ENCODE assay signal across 1 cellular context in the genomic region with DNA sequence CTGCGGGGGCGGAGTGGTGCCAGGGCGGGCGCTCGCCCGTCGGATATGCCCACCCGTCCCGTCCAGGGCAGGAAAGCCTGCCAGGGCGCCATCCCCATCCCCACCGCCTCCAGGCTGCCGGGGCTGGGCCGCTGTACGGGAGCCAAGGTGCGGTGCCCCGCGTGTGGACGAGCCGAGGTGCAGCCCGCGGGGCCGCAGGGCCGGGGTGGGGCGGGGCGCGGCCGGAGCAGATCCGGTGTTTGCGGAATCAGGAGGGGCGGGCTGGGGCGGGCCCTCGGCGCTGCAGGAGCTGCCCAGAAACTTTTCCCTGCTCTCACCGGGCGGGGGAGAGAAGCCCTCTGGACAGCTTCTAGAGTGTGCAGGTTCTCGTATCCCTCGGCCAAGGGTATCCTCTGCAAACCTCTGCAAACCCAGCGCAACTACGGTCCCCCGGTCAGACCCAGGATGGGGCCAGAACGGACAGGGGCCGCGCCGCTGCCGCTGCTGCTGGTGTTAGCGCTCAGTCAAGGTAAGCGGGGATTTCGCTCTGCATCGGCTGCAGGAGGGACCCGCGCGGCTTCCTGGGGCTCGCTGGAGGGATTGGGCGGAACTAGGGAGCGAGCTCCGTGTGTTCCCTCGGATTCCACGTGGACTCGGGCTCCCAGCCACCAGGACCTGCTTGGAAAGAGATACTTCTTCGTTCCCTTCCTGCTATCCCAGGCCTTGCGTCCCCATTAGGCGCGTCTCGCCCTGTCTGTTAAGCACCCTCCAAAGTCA.
A peak's percentile ranks its signal among the peaks of the same experiment; 100 is the strongest.
TF ChIP-seq lines count a peak whose summit lies in the region.

A gene (plus strand): TSS at position 328 of the 756 bp plus-strand sequence. CDS start 117 bp downstream, at position 445.

TF ChIP-seq in GM23338, 12 proteins besides CTCF, POLR2A, EP300 and RAD21 (continued from another document):
- TF ChIP-seq, protein P1, sequence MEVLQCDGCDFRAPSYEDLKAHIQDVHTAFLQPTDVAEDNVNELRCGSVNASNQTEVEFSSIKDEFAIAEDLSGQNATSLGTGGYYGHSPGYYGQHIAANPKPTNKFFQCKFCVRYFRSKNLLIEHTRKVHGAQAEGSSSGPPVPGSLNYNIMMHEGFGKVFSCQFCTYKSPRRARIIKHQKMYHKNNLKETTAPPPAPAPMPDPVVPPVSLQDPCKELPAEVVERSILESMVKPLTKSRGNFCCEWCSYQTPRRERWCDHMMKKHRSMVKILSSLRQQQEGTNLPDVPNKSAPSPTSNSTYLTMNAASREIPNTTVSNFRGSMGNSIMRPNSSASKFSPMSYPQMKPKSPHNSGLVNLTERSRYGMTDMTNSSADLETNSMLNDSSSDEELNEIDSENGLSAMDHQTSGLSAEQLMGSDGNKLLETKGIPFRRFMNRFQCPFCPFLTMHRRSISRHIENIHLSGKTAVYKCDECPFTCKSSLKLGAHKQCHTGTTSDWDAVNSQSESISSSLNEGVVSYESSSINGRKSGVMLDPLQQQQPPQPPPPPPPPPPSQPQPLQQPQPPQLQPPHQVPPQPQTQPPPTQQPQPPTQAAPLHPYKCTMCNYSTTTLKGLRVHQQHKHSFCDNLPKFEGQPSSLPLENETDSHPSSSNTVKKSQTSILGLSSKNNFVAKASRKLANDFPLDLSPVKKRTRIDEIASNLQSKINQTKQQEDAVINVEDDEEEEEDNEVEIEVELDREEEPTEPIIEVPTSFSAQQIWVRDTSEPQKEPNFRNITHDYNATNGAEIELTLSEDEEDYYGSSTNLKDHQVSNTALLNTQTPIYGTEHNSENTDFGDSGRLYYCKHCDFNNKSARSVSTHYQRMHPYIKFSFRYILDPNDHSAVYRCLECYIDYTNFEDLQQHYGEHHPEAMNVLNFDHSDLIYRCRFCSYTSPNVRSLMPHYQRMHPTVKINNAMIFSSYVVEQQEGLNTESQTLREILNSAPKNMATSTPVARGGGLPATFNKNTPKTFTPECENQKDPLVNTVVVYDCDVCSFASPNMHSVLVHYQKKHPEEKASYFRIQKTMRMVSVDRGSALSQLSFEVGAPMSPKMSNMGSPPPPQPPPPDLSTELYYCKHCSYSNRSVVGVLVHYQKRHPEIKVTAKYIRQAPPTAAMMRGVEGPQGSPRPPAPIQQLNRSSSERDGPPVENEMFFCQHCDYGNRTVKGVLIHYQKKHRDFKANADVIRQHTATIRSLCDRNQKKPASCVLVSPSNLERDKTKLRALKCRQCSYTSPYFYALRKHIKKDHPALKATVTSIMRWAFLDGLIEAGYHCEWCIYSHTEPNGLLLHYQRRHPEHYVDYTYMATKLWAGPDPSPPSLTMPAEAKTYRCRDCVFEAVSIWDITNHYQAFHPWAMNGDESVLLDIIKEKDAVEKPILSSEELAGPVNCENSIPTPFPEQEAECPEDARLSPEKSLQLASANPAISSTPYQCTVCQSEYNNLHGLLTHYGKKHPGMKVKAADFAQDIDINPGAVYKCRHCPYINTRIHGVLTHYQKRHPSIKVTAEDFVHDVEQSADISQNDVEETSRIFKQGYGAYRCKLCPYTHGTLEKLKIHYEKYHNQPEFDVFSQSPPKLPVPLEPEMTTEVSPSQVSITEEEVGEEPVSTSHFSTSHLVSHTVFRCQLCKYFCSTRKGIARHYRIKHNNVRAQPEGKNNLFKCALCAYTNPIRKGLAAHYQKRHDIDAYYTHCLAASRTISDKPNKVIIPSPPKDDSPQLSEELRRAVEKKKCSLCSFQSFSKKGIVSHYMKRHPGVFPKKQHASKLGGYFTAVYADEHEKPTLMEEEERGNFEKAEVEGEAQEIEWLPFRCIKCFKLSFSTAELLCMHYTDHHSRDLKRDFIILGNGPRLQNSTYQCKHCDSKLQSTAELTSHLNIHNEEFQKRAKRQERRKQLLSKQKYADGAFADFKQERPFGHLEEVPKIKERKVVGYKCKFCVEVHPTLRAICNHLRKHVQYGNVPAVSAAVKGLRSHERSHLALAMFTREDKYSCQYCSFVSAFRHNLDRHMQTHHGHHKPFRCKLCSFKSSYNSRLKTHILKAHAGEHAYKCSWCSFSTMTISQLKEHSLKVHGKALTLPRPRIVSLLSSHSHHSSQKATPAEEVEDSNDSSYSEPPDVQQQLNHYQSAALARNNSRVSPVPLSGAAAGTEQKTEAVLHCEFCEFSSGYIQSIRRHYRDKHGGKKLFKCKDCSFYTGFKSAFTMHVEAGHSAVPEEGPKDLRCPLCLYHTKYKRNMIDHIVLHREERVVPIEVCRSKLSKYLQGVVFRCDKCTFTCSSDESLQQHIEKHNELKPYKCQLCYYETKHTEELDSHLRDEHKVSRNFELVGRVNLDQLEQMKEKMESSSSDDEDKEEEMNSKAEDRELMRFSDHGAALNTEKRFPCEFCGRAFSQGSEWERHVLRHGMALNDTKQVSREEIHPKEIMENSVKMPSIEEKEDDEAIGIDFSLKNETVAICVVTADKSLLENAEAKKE (CRISPR knock-in tag; IDR thresholded peaks at IDR 0.05): no peak
- peak; percentile 49; the same call in 1 of the 2 replicates for TF ChIP-seq POLR2AphosphoS5 (IDR thresholded peaks at IDR 0.05; ENCODE audit: low read depth)
- TF ChIP-seq STAT1 (IDR thresholded peaks at IDR 0.05; ENCODE audit: unreplicated experiment): no peak
- no peak for TF ChIP-seq EZH2 (IDR thresholded peaks at IDR 0.05; ENCODE audit: low read depth, unreplicated experiment)
